14 cellular contexts compared by ENCODE assay signal in genomic region chr11:61682093-61682732, GRCh38. TPM values are rescaled to one million over a fixed set of nuclear protein-coding genes. Genes with fewer than 3 reads are reported as not detected.
DNase-seq lines count a peak whose midpoint lies in the region; ATAC-seq, FAIRE-seq and TF ChIP-seq lines count a peak whose summit lies in the region.
"Had no signal": no experiment of that assay in that cellular context is flagged by ENCODE, and none has a peak within 500 bp of the region (broad histone marks: within the 10 kb centered on the region; RNA-seq: fewer than 3 reads in every experiment).

No MANE protein-coding gene starts in this region.

- no peak for TF ChIP-seq CTCF in right atrium auricular region (IDR thresholded peaks at IDR 0.05)
- TF ChIP-seq CTCF in astrocyte (IDR thresholded peaks at IDR 0.05; ENCODE audit: insufficient read depth, low read depth, low read length), result no peak
- TF ChIP-seq CTCF in A673 (conservative IDR thresholded peaks at IDR 0.05; ENCODE audit: low read depth, low read length), result no peak

- CTCF ChIA-PET in A673 (lab: Charles Lee), result interaction anchor here (1.0 kb wide), 1 partner anchor 37 kb away, joined by 3 read pairs; no protein-coding TSS in a partner anchor

- H3K79me2 ChIP-seq in astrocyte (ENCODE audit: insufficient read depth, low read length), result peaks cover 19% of the 10 kb centered on the region

- FAIRE-seq in astrocyte (lab: Jason Lieb, UNC), result no peak

- peaks cover 3% of the 10 kb centered on the region for H3K27me3 Mint-ChIP-seq in astrocyte (ENCODE audit: low read depth, unreplicated experiment)
- peaks cover 30% of the 10 kb centered on the region for H3K27me3 Mint-ChIP-seq in T-helper 17 cell
- H3K27me3 Mint-ChIP-seq in activated T-helper 2 cell treated with anti-CD3 and anti-CD28 coated beads, Interferon-gamma antibody, Interleukin-2, Interleukin-4, amounts not matched to agents 10 μg/mL and 5 μg/mL and 100 μg/mL, durations not matched to agents 14 hours and 24 hours and 36 hours (ENCODE audit: low read depth), result peaks cover 10% of the 10 kb centered on the region

- H3K36me3 Mint-ChIP-seq in astrocyte (ENCODE audit: low read depth, unreplicated experiment) (peaks cover 1% of the 10 kb centered on the region), T-helper 17 cell (ENCODE audit: low read depth) (no peaks in the 10 kb centered on the region)
- H3K36me3 Mint-ChIP-seq in activated T-helper 2 cell treated with anti-CD3 and anti-CD28 coated beads, Interferon-gamma antibody, Interleukin-2, Interleukin-4, amounts not matched to agents 10 μg/mL and 5 μg/mL and 100 μg/mL, durations not matched to agents 14 hours and 24 hours and 36 hours (ENCODE audit: low read depth), result no peaks in the 10 kb centered on the region
- H3K36me3 Mint-ChIP-seq: activated CD8-positive, alpha-beta memory T cell treated with anti-CD3 and anti-CD28 coated beads, Interleukin-2, amount 10 ng/mL, durations not matched to agents 7 days and 5 days; memory B cell had no signal

- H3K9me3 ChIP-seq in right atrium auricular region (no peaks in the 10 kb centered on the region), astrocyte (ENCODE audit: insufficient read depth, low read depth, low read length) (no peaks in the 10 kb centered on the region), T-helper 17 cell (ENCODE audit: control insufficient read depth, low read length, poor library complexity, severe bottlenecking) (no peaks in the 10 kb centered on the region), A673 (ENCODE audit: low read depth, low read length, poor library complexity, severe bottlenecking) (no peaks in the 10 kb centered on the region)

- H3K4me1 ChIP-seq in right atrium auricular region (peaks cover 0 to 46% of the 10 kb centered on the region in 2 donors), astrocyte (ENCODE audit: insufficient read depth, low read length) (peaks cover 39% of the 10 kb centered on the region), A673 (ENCODE audit: insufficient read depth, low read length, poor library complexity, severe bottlenecking) (peaks cover 12% of the 10 kb centered on the region)

- H3K36me3 ChIP-seq in right atrium auricular region, result no peaks in the 10 kb centered on the region
- no peaks in the 10 kb centered on the region for H3K36me3 ChIP-seq in astrocyte (ENCODE audit: insufficient read depth, low read length)
- H3K36me3 ChIP-seq in A673 (ENCODE audit: insufficient read depth, low read length, poor library complexity, severe bottlenecking), result no peaks in the 10 kb centered on the region

- H3K27ac ChIP-seq in right atrium auricular region (no peak overlapping the region), astrocyte (ENCODE audit: low read depth, low read length) (no peak overlapping the region), A673 (ENCODE audit: low read depth, low read length, poor library complexity, severe bottlenecking) (no peak overlapping the region)

- ATAC-seq in Right ventricle myocardium inferior (peak; percentile 50), T-helper 17 cell (no peak)
- ATAC-seq: activated CD8-positive, alpha-beta memory T cell treated with anti-CD3 and anti-CD28 coated beads, Interleukin-2, amount 10 ng/mL, durations not matched to agents 7 days and 5 days had no signal

- peak; percentile 75 for DNase-seq in Right ventricle myocardium inferior (ENCODE audit: missing footprints)
- DNase-seq in right atrium auricular region (ENCODE audit: low spot score), result no peak
- no peak for DNase-seq in astrocyte (ENCODE audit: low read depth)
- DNase-seq in kidney tubule cell (ENCODE audit: low spot score), result peak; percentile 83
- no peak for DNase-seq in ACHN
- no peak for DNase-seq in T-helper 17 cell
- no peak for DNase-seq in activated T-helper 2 cell treated with anti-CD3 and anti-CD28 coated beads, Interferon-gamma antibody, Interleukin-2, Interleukin-4, amounts not matched to agents 10 μg/mL and 5 μg/mL and 100 μg/mL, durations not matched to agents 14 hours and 24 hours and 36 hours (ENCODE audit: low spot score)
- no peak for DNase-seq in A673 (ENCODE audit: low spot score)
- DNase-seq: activated CD8-positive, alpha-beta memory T cell treated with anti-CD3 and anti-CD28 coated beads, Interleukin-2, amount 10 ng/mL, durations not matched to agents 7 days and 5 days; AML-193; NCI-H2171 treated with DMSO at 0.1 percent for 48 hours; stimulated activated naive CD4-positive, alpha-beta T cell; SW 1271 had no signal

- H3K4me3 ChIP-seq in right atrium auricular region (no peak overlapping the region), astrocyte (ENCODE audit: insufficient read depth, low read depth, low read length) (no peak overlapping the region), A673 (ENCODE audit: low read depth, low read length, poor library complexity, severe bottlenecking) (no peak overlapping the region)

- H3K9me3 Mint-ChIP-seq in astrocyte (ENCODE audit: unreplicated experiment), result peaks cover 2% of the 10 kb centered on the region
- no peaks in the 10 kb centered on the region for H3K9me3 Mint-ChIP-seq in activated T-helper 2 cell treated with anti-CD3 and anti-CD28 coated beads, Interferon-gamma antibody, Interleukin-2, Interleukin-4, amounts not matched to agents 10 μg/mL and 5 μg/mL and 100 μg/mL, durations not matched to agents 14 hours and 24 hours and 36 hours
- H3K9me3 Mint-ChIP-seq: memory B cell had no signal

- no TSS peak for BruUV-seq in A673 (replicated peaks; lab: Mats Ljungman, UMichigan)

- peaks cover 20% of the 10 kb centered on the region for H3K4me1 Mint-ChIP-seq in astrocyte (ENCODE audit: low read depth, unreplicated experiment)
- peaks cover 5% of the 10 kb centered on the region for H3K4me1 Mint-ChIP-seq in T-helper 17 cell
- no peaks in the 10 kb centered on the region for H3K4me1 Mint-ChIP-seq in activated T-helper 2 cell treated with anti-CD3 and anti-CD28 coated beads, Interferon-gamma antibody, Interleukin-2, Interleukin-4, amounts not matched to agents 10 μg/mL and 5 μg/mL and 100 μg/mL, durations not matched to agents 14 hours and 24 hours and 36 hours (ENCODE audit: low read depth)

- POLR2A ChIA-PET in A673 (lab: Charles Lee; ENCODE audit: low non-redundant PET), result no interaction called here

- peaks cover 32% of the 10 kb centered on the region for H4K20me1 ChIP-seq in astrocyte (ENCODE audit: insufficient read depth, low read length)

- intact Hi-C loops in Right ventricle myocardium inferior (cut with DNase I) (no loop called here), A673 (cut with micrococcal nuclease; ENCODE audit: unreplicated experiment) (no loop called here)
- intact Hi-C loops in activated T-helper 2 cell treated with anti-CD3 and anti-CD28 coated beads, Interferon-gamma antibody, Interleukin-2, Interleukin-4, amounts not matched to agents 10 μg/mL and 5 μg/mL and 100 μg/mL, durations not matched to agents 14 hours and 24 hours and 36 hours (cut with micrococcal nuclease), result no loop called here

- H2AFZ ChIP-seq in astrocyte (ENCODE audit: low read depth, low read length), result no peak overlapping the region

- no peak overlapping the region for H3K9ac ChIP-seq in astrocyte (ENCODE audit: low read length)

- peak overlapping the region; percentile 48 for H3K4me2 ChIP-seq in astrocyte (ENCODE audit: low read length)

- in situ Hi-C loops in ACHN (cut with HindIII; ENCODE audit: low pct_ligation_motif_present, low pct_unique_long_range_greater_than_20kb, low sequenced_read_pairs), result no loop called here

- no peaks in the 10 kb centered on the region for H3K27me3 ChIP-seq in right atrium auricular region
- H3K27me3 ChIP-seq in astrocyte (ENCODE audit: insufficient read depth, low read length), result peaks cover 4% of the 10 kb centered on the region
- peaks cover under 1% of the 10 kb centered on the region for H3K27me3 ChIP-seq in A673 (replicated peaks; ENCODE audit: insufficient read depth, low read depth, low read length, poor library complexity)

- H3K27ac Mint-ChIP-seq in astrocyte (ENCODE audit: unreplicated experiment) (no peak overlapping the region), T-helper 17 cell (no peak overlapping the region)
- no peak overlapping the region for H3K27ac Mint-ChIP-seq in activated T-helper 2 cell treated with anti-CD3 and anti-CD28 coated beads, Interferon-gamma antibody, Interleukin-2, Interleukin-4, amounts not matched to agents 10 μg/mL and 5 μg/mL and 100 μg/mL, durations not matched to agents 14 hours and 24 hours and 36 hours
- H3K27ac Mint-ChIP-seq: activated CD8-positive, alpha-beta memory T cell treated with anti-CD3 and anti-CD28 coated beads, Interleukin-2, amount 10 ng/mL, durations not matched to agents 7 days and 5 days; memory B cell had no signal

- no peak overlapping the region for H3K4me3 Mint-ChIP-seq in astrocyte (ENCODE audit: unreplicated experiment)
- H3K4me3 Mint-ChIP-seq in T-helper 17 cell, result no peak overlapping the region
- H3K4me3 Mint-ChIP-seq in activated T-helper 2 cell treated with anti-CD3 and anti-CD28 coated beads, Interferon-gamma antibody, Interleukin-2, Interleukin-4, amounts not matched to agents 10 μg/mL and 5 μg/mL and 100 μg/mL, durations not matched to agents 14 hours and 24 hours and 36 hours (ENCODE audit: low read depth), result no peak overlapping the region
- H3K4me3 Mint-ChIP-seq: activated CD8-positive, alpha-beta memory T cell treated with anti-CD3 and anti-CD28 coated beads, Interleukin-2, amount 10 ng/mL, durations not matched to agents 7 days and 5 days; memory B cell had no signal

RNA-seq across cellular contexts. Expression of gene DAGLA, which starts 2.0 kb away (rescaled TPM):
- total RNA-seq in Right ventricle myocardium inferior (4.3 TPM), right atrium auricular region (1 to 10 TPM; 3.9 to 5.7 TPM), astrocyte (5.5 and 5.6 TPM in 2 replicates), T-helper 17 cell (1 to 10 TPM; 1.3 to 2.1 TPM), A673 (2021) (10.9 and 11.0 TPM in 2 replicates)
- total RNA-seq in activated T-helper 2 cell treated with anti-CD3 and anti-CD28 coated beads, Interferon-gamma antibody, Interleukin-2, Interleukin-4, amounts not matched to agents 10 μg/mL and 5 μg/mL and 100 μg/mL, durations not matched to agents 14 hours and 24 hours and 36 hours, result 0.07 TPM in 2 replicates
- total RNA-seq: activated CD8-positive, alpha-beta memory T cell treated with anti-CD3 and anti-CD28 coated beads, Interleukin-2, amount 10 ng/mL, durations not matched to agents 7 days and 5 days had no signal

Comparison
In these comparisons a context has a peak if more than half of its experiments do, and no peak if none do; other contexts are left out.
1. DNase-seq: peak in Right ventricle myocardium inferior (single experiment) and kidney tubule cell (single experiment); none in right atrium auricular region (single experiment), astrocyte (single experiment), ACHN (single experiment), T-helper 17 cell (0 of 3), activated T-helper 2 cell treated with anti-CD3 and anti-CD28 coated beads, Interferon-gamma antibody, Interleukin-2, Interleukin-4, amounts not matched to agents 10 μg/mL and 5 μg/mL and 100 μg/mL, durations not matched to agents 14 hours and 24 hours and 36 hours (single experiment) and A673 (single experiment).